Comparison of ENCODE assay signal across 15 cellular contexts in genomic region chr20:17059465-17059864, GRCh38.
DNase-seq lines count a peak whose midpoint lies in the region; ATAC-seq and TF ChIP-seq lines count a peak whose summit lies in the region.
"Had no signal": no experiment of that assay in that cellular context is flagged by ENCODE, and none has a peak within 500 bp of the region (broad histone marks: within the 10 kb centered on the region; RNA-seq: fewer than 3 reads in every experiment).

No MANE protein-coding gene starts in this region.

- no peak for TF ChIP-seq CTCF in heart right ventricle (IDR thresholded peaks at IDR 0.05)

- H3K27me3 Mint-ChIP-seq in CD8-positive, alpha-beta memory T cell: no peaks in the 10 kb centered on the region
- H3K27me3 Mint-ChIP-seq: stimulated activated naive CD8-positive, alpha-beta T cell treated with anti-CD3 and anti-CD28 coated beads, Interleukin-15, Interleukin-2, amounts not matched to agents 100 ng/mL and 50 ng/mL, for 24 hours had no signal

- no peak overlapping the region for H3K27ac ChIP-seq in CD8-positive, alpha-beta memory T cell (ENCODE audit: low read depth, low read length)
- H3K27ac ChIP-seq in heart right ventricle: no peak overlapping the region
- H3K27ac ChIP-seq: adrenal gland, BLaER1, dorsolateral prefrontal cortex had no signal

- H3K36me3 ChIP-seq in CD8-positive, alpha-beta memory T cell (ENCODE audit: insufficient read depth, low read length): no peaks in the 10 kb centered on the region
- no peaks in the 10 kb centered on the region for H3K36me3 ChIP-seq in heart right ventricle
- H3K36me3 ChIP-seq: adrenal gland, BLaER1 had no signal

- DNase-seq in DMS53 (lab: John Stamatoyannopoulos, UW) (peak; percentile 97), M059J (ENCODE audit: low read depth) (peak; percentile 83), RKO (ENCODE audit: low spot score) (peak; percentile 65), iris pigment epithelial cell (ENCODE audit: low read depth) (peak; percentile 12), NCI-H1694 treated with DMSO at 0.1 percent for 48 hours (lab: John Stamatoyannopoulos, UW) (no peak), heart right ventricle (no peak), NCI-H2081 treated with DMSO at 0.1 percent for 48 hours (lab: John Stamatoyannopoulos, UW) (no peak)
- no peak for DNase-seq in CD8-positive, alpha-beta memory T cell
- DNase-seq: activated T-cell treated with anti-CD3 and anti-CD28 coated beads, Interleukin-2, amount 50 U/mL, for 4 hours; adrenal gland; dorsolateral prefrontal cortex; NCI-H1092; stimulated activated CD4-positive, alpha-beta T cell treated with anti-CD3 and anti-CD28 coated beads, Interleukin-2, amount 100 ng/mL, for 48 hours had no signal

- no peaks in the 10 kb centered on the region for H3K36me3 Mint-ChIP-seq in CD8-positive, alpha-beta memory T cell

- H3K27ac Mint-ChIP-seq in CD8-positive, alpha-beta memory T cell: no peak overlapping the region
- H3K27ac Mint-ChIP-seq: stimulated activated naive CD8-positive, alpha-beta T cell treated with anti-CD3 and anti-CD28 coated beads, Interleukin-15, Interleukin-2, amounts not matched to agents 100 ng/mL and 50 ng/mL, for 24 hours had no signal

- H3K27me3 ChIP-seq in CD8-positive, alpha-beta memory T cell (ENCODE audit: insufficient read depth, low read length, poor library complexity, severe bottlenecking): no peaks in the 10 kb centered on the region
- no peaks in the 10 kb centered on the region for H3K27me3 ChIP-seq in heart right ventricle
- H3K27me3 ChIP-seq: adrenal gland, BLaER1 had no signal

- H3K4me1 Mint-ChIP-seq in CD8-positive, alpha-beta memory T cell: no peaks in the 10 kb centered on the region

- no peak for ATAC-seq in heart right ventricle
- ATAC-seq: activated T-cell treated with anti-CD3 and anti-CD28 coated beads, Interleukin-2, amount 50 U/mL, for 4 hours had no signal

- CTCF ChIA-PET in CD8-positive, alpha-beta memory T cell (lab: Charles Lee): no interaction called here

- WGBS in heart right ventricle, 2 donors: 59 to 65% methylated on average over 7 of the region's 7 CpGs

- POLR2A ChIA-PET in CD8-positive, alpha-beta memory T cell (lab: Charles Lee): no interaction called here

- H3K4me3 ChIP-seq in CD8-positive, alpha-beta memory T cell (ENCODE audit: low read length): no peak overlapping the region
- no peak overlapping the region for H3K4me3 ChIP-seq in heart right ventricle
- H3K4me3 ChIP-seq: adrenal gland, BLaER1, dorsolateral prefrontal cortex had no signal

- H3K4me1 ChIP-seq in CD8-positive, alpha-beta memory T cell (ENCODE audit: insufficient read depth, low read length): no peaks in the 10 kb centered on the region
- H3K4me1 ChIP-seq in heart right ventricle: no peaks in the 10 kb centered on the region
- H3K4me1 ChIP-seq: adrenal gland had no signal

- H3K4me3 Mint-ChIP-seq in CD8-positive, alpha-beta memory T cell: no peak overlapping the region
- H3K4me3 Mint-ChIP-seq: activated T-cell treated with anti-CD3 and anti-CD28 coated beads, Interleukin-2, amount 50 U/mL, for 4 hours; stimulated activated naive CD8-positive, alpha-beta T cell treated with anti-CD3 and anti-CD28 coated beads, Interleukin-15, Interleukin-2, amounts not matched to agents 100 ng/mL and 50 ng/mL, for 24 hours had no signal

- intact Hi-C loops in heart right ventricle (cut with DNase I): no loop called here

- no peaks in the 10 kb centered on the region for H3K9me3 ChIP-seq in CD8-positive, alpha-beta memory T cell (ENCODE audit: low read length)
- H3K9me3 ChIP-seq in heart right ventricle: peaks cover 0 to 50% (median 0%) of the 10 kb centered on the region in 11 donors
- H3K9me3 ChIP-seq: adrenal gland had no signal

- peaks cover 4 to 13% (median 10%) of the 10 kb centered on the region in 5 donors for H3K9me3 Mint-ChIP-seq in CD8-positive, alpha-beta memory T cell

Comparison
In these comparisons a context has a peak if more than half of its experiments do, and no peak if none do; other contexts are left out.
1. DNase-seq: peak in DMS53 (single experiment), M059J (single experiment), RKO (single experiment) and iris pigment epithelial cell (single experiment); none in CD8-positive, alpha-beta memory T cell (0 of 5), NCI-H1694 treated with DMSO at 0.1 percent for 48 hours (single experiment), heart right ventricle (0 of 2) and NCI-H2081 treated with DMSO at 0.1 percent for 48 hours (single experiment).